ENCODE assay signal across 23 cellular contexts in the genomic region with DNA sequence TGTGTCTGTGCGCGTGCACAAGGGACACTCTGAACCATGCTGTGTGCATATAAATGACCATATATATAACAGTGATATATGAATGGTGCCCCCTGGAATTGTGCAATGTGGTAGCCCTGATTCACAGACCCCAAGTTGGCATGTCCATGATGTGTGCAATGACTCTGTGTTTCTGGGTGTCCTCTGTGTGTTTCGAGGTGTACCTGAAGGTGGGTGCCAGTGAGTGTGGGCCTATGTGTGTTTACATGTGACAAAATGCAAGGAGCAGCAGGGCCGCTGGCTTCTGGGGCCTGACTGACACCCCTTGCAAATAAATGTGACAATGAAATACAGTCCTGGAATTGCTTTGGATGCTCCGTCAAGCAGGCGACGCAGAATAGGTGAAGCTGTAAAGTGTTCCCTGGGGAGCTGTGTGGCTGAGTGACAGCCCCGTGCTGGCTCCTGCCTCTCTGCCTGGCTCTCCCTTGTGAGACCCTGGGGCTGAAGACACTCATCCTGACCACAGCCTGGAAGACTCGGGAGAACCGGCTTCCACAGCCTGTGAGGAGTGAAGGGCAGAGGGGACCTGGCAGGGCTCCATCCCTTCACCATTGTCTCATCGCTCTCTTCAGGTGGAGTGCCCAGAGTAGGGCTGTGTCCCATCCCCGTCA. TPM values are rescaled to one million over a fixed set of nuclear protein-coding genes. Genes with fewer than 3 reads are reported as not detected.
DNase-seq lines count a peak whose midpoint lies in the region; ATAC-seq and TF ChIP-seq lines count a peak whose summit lies in the region.
"Had no signal": no experiment of that assay in that cellular context is flagged by ENCODE, and none has a peak within 500 bp of the region (broad histone marks: within the 10 kb centered on the region; RNA-seq: fewer than 3 reads in every experiment).

No MANE protein-coding gene starts in this region.

- BruUV-seq in PC-3 (replicated peaks; lab: Mats Ljungman, UMichigan), result no TSS peak

- no peaks in the 10 kb centered on the region for H3K27me3 Mint-ChIP-seq in osteocyte (ENCODE audit: unreplicated experiment)
- H3K27me3 Mint-ChIP-seq: activated CD4-positive, alpha-beta memory T cell treated with anti-CD3 and anti-CD28 coated beads for 36 hours; dendritic cell treated with granulocyte-macrophage colony-stimulating factor and Interleukin-4, amounts not matched to agents 40 ng/mL and 50 ng/mL, for 4 days had no signal

- H2BK15ac ChIP-seq in mesendoderm (replicated peaks; ENCODE audit: low read depth), result no peak overlapping the region

- H4K20me1 ChIP-seq in PC-3 (ENCODE audit: low read length), result no peaks in the 10 kb centered on the region

- H4K8ac ChIP-seq in mesendoderm (ENCODE audit: low read depth, low read length), result no peak overlapping the region

- H3K4me1 Mint-ChIP-seq in osteocyte (ENCODE audit: unreplicated experiment), result no peaks in the 10 kb centered on the region
- H3K4me1 Mint-ChIP-seq: naive B cell had no signal

- no peak overlapping the region for H3K4me3 Mint-ChIP-seq in osteocyte (ENCODE audit: unreplicated experiment)
- H3K4me3 Mint-ChIP-seq: activated CD4-positive, alpha-beta memory T cell treated with anti-CD3 and anti-CD28 coated beads for 36 hours; dendritic cell treated with granulocyte-macrophage colony-stimulating factor and Interleukin-4, amounts not matched to agents 40 ng/mL and 50 ng/mL, for 4 days; naive B cell had no signal

- ATAC-seq in PC-3, result no peak
- no peak for ATAC-seq in HG03139 (IDR thresholded peaks at IDR 0.05; ENCODE audit: unreplicated experiment)
- ATAC-seq: pancreas had no signal

- no peak for TF ChIP-seq POLR2A in testis (IDR thresholded peaks at IDR 0.05)

- H3K4me3 ChIP-seq in PC-3 (ENCODE audit: low read length), result no peak overlapping the region
- H3K4me3 ChIP-seq in mesendoderm (ENCODE audit: low read length), result no peak overlapping the region
- no peak overlapping the region for H3K4me3 ChIP-seq in testis
- H3K4me3 ChIP-seq: pancreas had no signal

- H3K9me3 Mint-ChIP-seq in osteocyte (ENCODE audit: unreplicated experiment), result no peaks in the 10 kb centered on the region
- H3K9me3 Mint-ChIP-seq: activated CD4-positive, alpha-beta memory T cell treated with anti-CD3 and anti-CD28 coated beads for 36 hours; dendritic cell treated with granulocyte-macrophage colony-stimulating factor and Interleukin-4, amounts not matched to agents 40 ng/mL and 50 ng/mL, for 4 days; naive B cell had no signal

- TF ChIP-seq CTCF in PC-3 (conservative IDR thresholded peaks at IDR 0.05; ENCODE audit: low read depth, low read length) (no peak), osteocyte (IDR thresholded peaks at IDR 0.05) (no peak), testis (IDR thresholded peaks at IDR 0.05) (no peak)

- H3K9ac ChIP-seq in PC-3 (ENCODE audit: low read length) (no peak overlapping the region), mesendoderm (ENCODE audit: low read length) (peak overlapping the region; percentile 4)

- no peak overlapping the region for H3K18ac ChIP-seq in mesendoderm (ENCODE audit: low read length)

- no peak overlapping the region for H4K5ac ChIP-seq in mesendoderm (ENCODE audit: low read length)

- no peak overlapping the region for H2BK120ac ChIP-seq in mesendoderm (ENCODE audit: low read depth, low read length)

- H3K56ac ChIP-seq in mesendoderm (ENCODE audit: low read length), result peak overlapping the region; percentile 51

- H3K4ac ChIP-seq in mesendoderm (ENCODE audit: low read depth, low read length), result no peak overlapping the region

- H3F3A ChIP-seq in PC-3 (ENCODE audit: low read length, unreplicated experiment), result no peaks in the 10 kb centered on the region

- no peak overlapping the region for H3K27ac ChIP-seq in PC-3 (ENCODE audit: low read length)
- no peak overlapping the region for H3K27ac ChIP-seq in mesendoderm (ENCODE audit: low read depth, low read length)
- H3K27ac ChIP-seq in testis, result no peak overlapping the region
- H3K27ac ChIP-seq: C4-2B, pancreas had no signal

- H3K79me1 ChIP-seq in mesendoderm (ENCODE audit: low read length), result no peaks in the 10 kb centered on the region

- H3K36me3 ChIP-seq in PC-3 (ENCODE audit: low read depth, low read length), result no peaks in the 10 kb centered on the region
- no peaks in the 10 kb centered on the region for H3K36me3 ChIP-seq in mesendoderm (ENCODE audit: control insufficient read depth, insufficient read depth, low read length)
- H3K36me3 ChIP-seq in testis (ENCODE audit: low read depth, missing control alignments), result no peaks in the 10 kb centered on the region
- H3K36me3 ChIP-seq: pancreas had no signal

- no peak overlapping the region for H2BK5ac ChIP-seq in mesendoderm (ENCODE audit: low read length)

- H3K9me3 ChIP-seq in PC-3 (ENCODE audit: low read length) (no peaks in the 10 kb centered on the region), testis (no peaks in the 10 kb centered on the region)
- H3K9me3 ChIP-seq: pancreas had no signal

- WGBS in mesendoderm (ENCODE audit: extremely low coverage, insufficient coverage, low lambda C conversion rate), result no CpG with 5 or more reads among the region's 12 CpGs
- 69 to 76% methylated on average over 10 to 12 of the region's 12 CpGs for WGBS in testis, 2 donors

- peak; percentile 46 for DNase-seq in ELF-1 (ENCODE audit: low read depth, low spot score)
- peak; percentile 14 for DNase-seq in NCI-H1436 treated with DMSO at 0.1 percent for 48 hours (lab: John Stamatoyannopoulos, UW)
- peak; percentile 10 for DNase-seq in PC-3
- DNase-seq in mesendoderm, result no peak
- DNase-seq in osteocyte (ENCODE audit: extremely low spot score, unreplicated experiment), result no peak
- DNase-seq in testis, result no peak
- DNase-seq: activated CD4-positive, alpha-beta memory T cell treated with anti-CD3 and anti-CD28 coated beads for 36 hours; activated CD4-positive, CD25-positive, alpha-beta regulatory T cell; activated naive CD4-positive, alpha-beta T cell treated with Interleukin-2 at 50 U/mL for 16 hours; activated T-cell treated with anti-CD3 and anti-CD28 coated beads, Interleukin-2, amount 50 U/mL, for 1 hour; amniotic stem cell; GDM1; Karpas-422; mesenchymal stem cell; naive B cell; NCI-H1048; pancreas; Right ventricle myocardium superior had no signal

- no peaks in the 10 kb centered on the region for H3K9me2 ChIP-seq in PC-3 (replicated peaks; ENCODE audit: low read length)

- no peaks in the 10 kb centered on the region for H3K36me3 Mint-ChIP-seq in osteocyte (ENCODE audit: unreplicated experiment)
- H3K36me3 Mint-ChIP-seq: activated CD4-positive, alpha-beta memory T cell treated with anti-CD3 and anti-CD28 coated beads for 36 hours; naive B cell had no signal

- H3K79me2 ChIP-seq in PC-3 (ENCODE audit: low read length) (no peaks in the 10 kb centered on the region), mesendoderm (ENCODE audit: control insufficient read depth, insufficient read depth, low read length) (no peaks in the 10 kb centered on the region)

- H3K4me1 ChIP-seq in PC-3 (ENCODE audit: insufficient read depth, low read length) (no peaks in the 10 kb centered on the region), mesendoderm (ENCODE audit: control insufficient read depth, low read depth, low read length) (peaks cover 7% of the 10 kb centered on the region), testis (no peaks in the 10 kb centered on the region)
- H3K4me1 ChIP-seq: pancreas had no signal

- intact Hi-C loops in PC-3 (cut with micrococcal nuclease), result no loop called here
- intact Hi-C loops in testis (cut with DNase I; ENCODE audit: low total_unique reads), result no loop called here

- CTCF ChIA-PET in PC-3 (lab: Charles Lee), result no interaction called here

- H3K27me3 ChIP-seq in PC-3 (ENCODE audit: low read length), result no peaks in the 10 kb centered on the region
- H3K27me3 ChIP-seq in mesendoderm (ENCODE audit: insufficient read depth, low read length, poor library complexity), result no peaks in the 10 kb centered on the region
- no peaks in the 10 kb centered on the region for H3K27me3 ChIP-seq in testis
- H3K27me3 ChIP-seq: pancreas had no signal

- H2AK5ac ChIP-seq in mesendoderm (ENCODE audit: low read length), result no peak overlapping the region

- no peak overlapping the region for H3K27ac Mint-ChIP-seq in osteocyte (ENCODE audit: unreplicated experiment)
- H3K27ac Mint-ChIP-seq: activated CD4-positive, alpha-beta memory T cell treated with anti-CD3 and anti-CD28 coated beads for 36 hours; naive B cell had no signal

- H2AFZ ChIP-seq in PC-3 (ENCODE audit: low read length), result no peak overlapping the region

- POLR2A ChIA-PET in PC-3 (lab: Charles Lee; ENCODE audit: unreplicated experiment), result no interaction called here

- H3K23ac ChIP-seq in mesendoderm (ENCODE audit: low read length), result no peak overlapping the region

- no peak overlapping the region for H3K4me2 ChIP-seq in PC-3 (ENCODE audit: low read length)
- H3K4me2 ChIP-seq in mesendoderm (ENCODE audit: low read length), result no peak overlapping the region

RNA-seq across cellular contexts. Expression of a gene that starts 38.2 kb away (rescaled TPM):
- total RNA-seq in PC-3 (2014; rRNA removed) (not detected in 2 replicates), osteocyte (not detected in 2 replicates), testis (1 to 10 TPM; 2.0 to 4.9 TPM)
- 0.11 TPM for polyA plus RNA-seq in mesendoderm (2013, experiment 1 of 2)
- 0.31 TPM for polyA plus RNA-seq in mesendoderm (2013, experiment 2 of 2)
- polyA plus RNA-seq in testis (ENCODE audit: insufficient read depth, low read depth, low replicate concordance), result 3.8 TPM
- total RNA-seq: activated CD4-positive, alpha-beta memory T cell treated with anti-CD3 and anti-CD28 coated beads for 36 hours; endothelial cell of umbilical vein had no signal
- polyA plus RNA-seq: AG04450, endothelial cell of umbilical vein had no signal

RNA-seq across cellular contexts. Expression of a gene that starts 56.7 kb away (rescaled TPM):
- total RNA-seq in PC-3 (2014; rRNA removed) (164 and 213 TPM in 2 replicates), osteocyte (59.0 and 64.4 TPM in 2 replicates), testis (100 to 1,000 TPM; 101 to 126 TPM)
- polyA plus RNA-seq in mesendoderm (2013, experiment 1 of 2), result 194 TPM
- polyA plus RNA-seq in mesendoderm (2013, experiment 2 of 2), result 195 TPM
- polyA plus RNA-seq in testis (ENCODE audit: insufficient read depth, low read depth, low replicate concordance), result 349 TPM

Comparison
In these comparisons a context has a peak if more than half of its experiments do, and no peak if none do; other contexts are left out.
1. DNase-seq: peak in ELF-1 (single experiment), NCI-H1436 treated with DMSO at 0.1 percent for 48 hours (single experiment) and PC-3 (single experiment); none in mesendoderm (single experiment), osteocyte (single experiment) and testis (single experiment).